Comparison of ENCODE assay signal across 16 cellular contexts in the genomic region with DNA sequence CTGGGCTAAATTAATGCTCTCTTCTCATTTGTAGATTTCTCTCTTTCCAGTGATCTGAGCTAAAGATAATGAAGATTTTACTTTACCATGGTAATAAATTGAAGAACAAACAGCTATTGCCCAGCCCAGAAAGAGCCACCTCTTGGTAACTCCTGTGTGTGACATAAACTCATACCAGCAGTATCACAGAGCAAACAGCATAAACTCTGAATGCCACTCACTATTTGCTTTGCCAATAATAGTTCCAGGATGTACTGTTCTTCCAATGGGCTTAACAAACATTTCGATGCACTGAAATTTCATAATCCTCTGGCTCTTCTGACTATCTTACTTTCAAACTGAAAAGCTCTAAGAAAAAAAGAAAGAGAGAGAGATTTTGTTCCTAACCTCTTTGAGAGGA.
"Had no signal": no experiment of that assay in that cellular context is flagged by ENCODE, and none has a peak within 500 bp of the region (broad histone marks: within the 10 kb centered on the region; RNA-seq: fewer than 3 reads in every experiment).

No MANE protein-coding gene starts in this region.

- H2AFZ ChIP-seq: parathyroid adenoma had no signal

- H3K36me3 ChIP-seq: esophagus squamous epithelium, tibial artery, uterus had no signal

- H3K4me1 Mint-ChIP-seq: activated CD8-positive, alpha-beta memory T cell treated with anti-CD3 and anti-CD28 coated beads, Interleukin-2, amount 10 ng/mL, durations not matched to agents 7 days and 5 days; naive thymus-derived CD8-positive, alpha-beta T cell; stimulated activated memory B cell treated with anti-CD40 and anti-IgM and Interleukin-4, amounts not matched to agents 10 μg/mL and 1 μg/mL and 100 μg/mL, for 72 hours; T-cell had no signal

- H3K27me3 Mint-ChIP-seq: activated CD4-positive, alpha-beta memory T cell treated with anti-CD3 and anti-CD28 coated beads for 36 hours; activated CD8-positive, alpha-beta memory T cell treated with anti-CD3 and anti-CD28 coated beads, Interleukin-2, amount 10 ng/mL, durations not matched to agents 7 days and 5 days; stimulated activated memory B cell treated with anti-CD40 and anti-IgM and Interleukin-4, amounts not matched to agents 10 μg/mL and 1 μg/mL and 100 μg/mL, for 72 hours; T-cell had no signal

- DNase-seq: activated CD4-positive, alpha-beta memory T cell treated with anti-CD3 and anti-CD28 coated beads for 36 hours; activated CD8-positive, alpha-beta memory T cell treated with anti-CD3 and anti-CD28 coated beads, Interleukin-2, amount 10 ng/mL, durations not matched to agents 7 days and 5 days; activated naive CD4-positive, alpha-beta T cell treated with anti-CD3 and anti-CD28 coated beads, Interleukin-2, amount 50 U/mL, for 16 hours; activated T-cell treated with anti-CD3 and anti-CD28 coated beads, Interleukin-2, amount 50 U/mL, for 1 hour; caudate nucleus; esophagus squamous epithelium; naive thymus-derived CD8-positive, alpha-beta T cell; stimulated activated CD4-positive, alpha-beta T cell treated with anti-CD3 and anti-CD28 coated beads, Interleukin-2, amount 100 ng/mL, for 48 hours; T-cell; T1000; tibial artery; uterus had no signal

- H3K79me2 ChIP-seq: parathyroid adenoma had no signal

- H3K4me1 ChIP-seq: esophagus squamous epithelium, parathyroid adenoma, tibial artery, uterus had no signal

- H3K27ac ChIP-seq: esophagus squamous epithelium, parathyroid adenoma, tibial artery, uterus had no signal

- H3K9me3 ChIP-seq: esophagus squamous epithelium, tibial artery, uterus had no signal

- H3K4me3 ChIP-seq: esophagus squamous epithelium, tibial artery, uterus had no signal

- H3K4me3 Mint-ChIP-seq: activated CD4-positive, alpha-beta memory T cell treated with anti-CD3 and anti-CD28 coated beads for 36 hours; activated CD8-positive, alpha-beta memory T cell treated with anti-CD3 and anti-CD28 coated beads, Interleukin-2, amount 10 ng/mL, durations not matched to agents 7 days and 5 days; naive thymus-derived CD8-positive, alpha-beta T cell; stimulated activated memory B cell treated with anti-CD40 and anti-IgM and Interleukin-4, amounts not matched to agents 10 μg/mL and 1 μg/mL and 100 μg/mL, for 72 hours; T-cell had no signal

- H3K27ac Mint-ChIP-seq: activated CD4-positive, alpha-beta memory T cell treated with anti-CD3 and anti-CD28 coated beads for 36 hours; activated CD8-positive, alpha-beta memory T cell treated with anti-CD3 and anti-CD28 coated beads, Interleukin-2, amount 10 ng/mL, durations not matched to agents 7 days and 5 days; naive thymus-derived CD8-positive, alpha-beta T cell; stimulated activated memory B cell treated with anti-CD40 and anti-IgM and Interleukin-4, amounts not matched to agents 10 μg/mL and 1 μg/mL and 100 μg/mL, for 72 hours; T-cell had no signal

- FAIRE-seq: colon, endometrium had no signal

- H3K27me3 ChIP-seq: esophagus squamous epithelium, tibial artery, uterus had no signal

- H3K9ac ChIP-seq: parathyroid adenoma had no signal

- H3K36me3 Mint-ChIP-seq: activated CD4-positive, alpha-beta memory T cell treated with anti-CD3 and anti-CD28 coated beads for 36 hours; activated CD8-positive, alpha-beta memory T cell treated with anti-CD3 and anti-CD28 coated beads, Interleukin-2, amount 10 ng/mL, durations not matched to agents 7 days and 5 days; naive thymus-derived CD8-positive, alpha-beta T cell; stimulated activated memory B cell treated with anti-CD40 and anti-IgM and Interleukin-4, amounts not matched to agents 10 μg/mL and 1 μg/mL and 100 μg/mL, for 72 hours; T-cell had no signal

- ATAC-seq: activated CD8-positive, alpha-beta memory T cell treated with anti-CD3 and anti-CD28 coated beads, Interleukin-2, amount 10 ng/mL, durations not matched to agents 7 days and 5 days; naive thymus-derived CD8-positive, alpha-beta T cell; stimulated activated memory B cell treated with anti-CD40 and anti-IgM and Interleukin-4, amounts not matched to agents 10 μg/mL and 1 μg/mL and 100 μg/mL, for 72 hours; T-cell had no signal
